ENCODE assay signal across 8 cellular contexts in the genomic region with DNA sequence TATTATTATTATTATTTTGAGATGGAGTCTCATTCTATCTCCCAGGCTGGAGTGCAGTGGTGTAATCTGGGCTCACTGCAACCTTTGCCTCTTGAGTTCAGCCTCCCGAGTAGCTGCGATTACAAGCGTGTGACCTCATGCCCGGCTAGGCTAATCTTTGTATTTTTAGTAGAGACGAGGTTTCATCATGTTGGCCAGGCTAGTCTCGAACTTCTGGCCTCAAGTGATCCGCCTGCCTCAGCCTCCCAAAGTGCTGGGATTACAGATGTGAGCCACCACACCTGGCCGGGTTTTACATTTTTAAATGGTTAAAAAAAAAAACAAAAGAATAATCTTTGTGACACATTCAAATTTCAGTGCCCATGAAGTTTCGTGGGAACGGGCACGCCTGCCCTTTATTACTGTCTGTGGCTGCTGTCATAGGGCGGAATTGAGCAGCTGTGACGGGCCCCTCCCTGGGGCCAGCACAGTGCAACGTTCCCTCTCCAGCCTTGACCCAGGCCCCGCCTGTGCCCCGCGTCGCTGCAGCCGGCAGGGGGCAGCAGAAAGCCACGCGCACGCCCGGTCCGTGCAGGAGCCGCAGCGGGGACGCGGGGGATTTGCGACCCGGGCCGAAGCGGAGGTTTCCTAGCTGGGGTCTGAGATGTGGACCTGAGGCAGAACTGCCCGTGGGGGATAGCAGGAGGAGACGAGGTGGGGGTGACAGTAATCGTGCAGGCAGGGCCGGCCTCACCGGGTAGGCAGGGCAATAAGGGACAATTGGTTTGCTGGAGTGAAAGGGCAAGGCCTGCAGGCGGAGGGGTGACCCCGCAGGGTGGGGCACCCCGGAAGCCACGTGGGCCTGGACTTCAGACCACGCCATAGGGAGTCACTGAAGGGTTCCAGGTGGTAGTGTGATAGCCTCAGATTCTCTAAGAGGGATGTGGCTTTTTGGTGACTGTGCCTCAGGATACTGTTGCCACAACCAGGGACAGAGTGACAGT. TPM values are rescaled to one million over a fixed set of nuclear protein-coding genes. Genes with fewer than 3 reads are reported as not detected.
A peak's percentile ranks its signal among the peaks of the same experiment; 100 is the strongest.
DNase-seq lines count a peak whose midpoint lies in the region; ATAC-seq and TF ChIP-seq lines count a peak whose summit lies in the region.

No MANE protein-coding gene starts in this region.

- peaks cover 32% of the 10 kb centered on the region for H3K4me1 Mint-ChIP-seq in central memory CD8-positive, alpha-beta T cell

- peak overlapping the region; percentile 95 for H3K27ac Mint-ChIP-seq in central memory CD8-positive, alpha-beta T cell (ENCODE audit: low read depth)

- H3K36me3 Mint-ChIP-seq in central memory CD8-positive, alpha-beta T cell (ENCODE audit: insufficient read depth), result peaks cover 23% of the 10 kb centered on the region

- H3K36me3 ChIP-seq in kidney epithelial cell (ENCODE audit: control insufficient read depth, insufficient read depth, low read length), result peaks cover 1% of the 10 kb centered on the region

- peak; percentile 94 for ATAC-seq in HG02938 (IDR thresholded peaks at IDR 0.05; ENCODE audit: unreplicated experiment)
- peak; percentile 94 for ATAC-seq in central memory CD8-positive, alpha-beta T cell (replicated peaks; ENCODE audit: extremely low read depth, poor library complexity, severe bottlenecking)

- DNase-seq in NK-92 (lab: John Stamatoyannopoulos, UW; ENCODE audit: unreplicated experiment) (peak; percentile 16), NCI-H2107 (lab: John Stamatoyannopoulos, UW) (peak; percentile 12), kidney epithelial cell (ENCODE audit: low read depth) (no peak)
- DNase-seq in NK-92 treated with Interleukin-12 subunit alpha and Interleukin-12 subunit beta, amount 100 ng/mL, for 24 hours (lab: John Stamatoyannopoulos, UW), result no peak
- peak; percentile 45 to 62 (median 60) for DNase-seq in activated CD4-positive, CD25-positive, alpha-beta regulatory T cell (lab: John Stamatoyannopoulos, UW)
- peak; percentile 65 to 70 for DNase-seq in central memory CD8-positive, alpha-beta T cell (ENCODE audit: low spot score in 2 of 2)
- DNase-seq in stimulated activated CD4-positive, alpha-beta T cell treated with anti-CD3 and anti-CD28 coated beads, Interleukin-15, amount 100 ng/mL, for 48 hours (ENCODE audit: low read depth in 2 of 2), result peak; percentile 43 to 62

- no peaks in the 10 kb centered on the region for H3K27me3 ChIP-seq in kidney epithelial cell (ENCODE audit: control insufficient read depth, insufficient read depth, low read length)

- no peaks in the 10 kb centered on the region for H3K27me3 Mint-ChIP-seq in central memory CD8-positive, alpha-beta T cell

- H3K4me3 ChIP-seq in kidney epithelial cell (ENCODE audit: low read depth, low read length), result peak overlapping the region; percentile 33

- no peaks in the 10 kb centered on the region for H3K9me3 Mint-ChIP-seq in central memory CD8-positive, alpha-beta T cell

- TF ChIP-seq CTCF in kidney epithelial cell (IDR thresholded peaks at IDR 0.05; ENCODE audit: insufficient read depth, low read length, poor library complexity, severe bottlenecking), result peak; percentile 87

- peak overlapping the region; percentile 82 for H3K4me3 Mint-ChIP-seq in central memory CD8-positive, alpha-beta T cell

RNA-seq across cellular contexts. Expression of gene SYTL3, which starts 54.3 kb away (rescaled TPM):
- total RNA-seq in kidney epithelial cell, result 3.1 and 3.6 TPM in 2 replicates

RNA-seq across cellular contexts. Expression of gene DYNLT1, which starts 59.6 kb away (rescaled TPM):
- 120 and 124 TPM in 2 replicates for total RNA-seq in kidney epithelial cell

Comparison
In these comparisons a context has a peak if more than half of its experiments do, and no peak if none do; other contexts are left out.
1. DNase-seq: peak in NK-92 (single experiment), NCI-H2107 (single experiment), activated CD4-positive, CD25-positive, alpha-beta regulatory T cell (4 of 4), central memory CD8-positive, alpha-beta T cell (2 of 2) and stimulated activated CD4-positive, alpha-beta T cell treated with anti-CD3 and anti-CD28 coated beads, Interleukin-15, amount 100 ng/mL, for 48 hours (2 of 2); none in NK-92 treated with Interleukin-12 subunit alpha and Interleukin-12 subunit beta, amount 100 ng/mL, for 24 hours (single experiment) and kidney epithelial cell (single experiment).